ENCODE assay signal across 8 cellular contexts in genomic region chr5:78361226-78361993, GRCh38.
DNase-seq lines count a peak whose midpoint lies in the region; ATAC-seq and TF ChIP-seq lines count a peak whose summit lies in the region.

No MANE protein-coding gene starts in this region.

- H3K4me1 Mint-ChIP-seq in stimulated activated naive CD8-positive, alpha-beta T cell treated with anti-CD3 and anti-CD28 coated beads, Interleukin-15, amount 100 ng/mL, for 72 hours = peaks cover 51% of the 10 kb centered on the region

- TF ChIP-seq CTCF in choroid plexus epithelial cell (conservative IDR thresholded peaks at IDR 0.05; ENCODE audit: low read depth, low read length) = peak; percentile 49

- H3K27me3 Mint-ChIP-seq in stimulated activated naive CD8-positive, alpha-beta T cell treated with anti-CD3 and anti-CD28 coated beads, Interleukin-15, amount 100 ng/mL, for 72 hours = no peaks in the 10 kb centered on the region

- H3K4me3 Mint-ChIP-seq in stimulated activated naive CD8-positive, alpha-beta T cell treated with anti-CD3 and anti-CD28 coated beads, Interleukin-15, amount 100 ng/mL, for 72 hours = peak overlapping the region; percentile 94 to 98

- DNase-seq in NCI-H82 (lab: John Stamatoyannopoulos, UW) = peak; percentile 76
- no peak for DNase-seq in NCI-H82 treated with DMSO at 0.1 percent for 48 hours (lab: John Stamatoyannopoulos, UW; ENCODE audit: unreplicated experiment)
- DNase-seq in Kasumi-1 (lab: John Stamatoyannopoulos, UW) = peak; percentile 88 to 90
- peak; percentile 69 for DNase-seq in RPMI8226
- peak; percentile 63 for DNase-seq in choroid plexus epithelial cell (ENCODE audit: low read depth)
- DNase-seq in left kidney (ENCODE audit: low read depth, low spot score) = peak; percentile 76
- DNase-seq in stimulated activated naive CD8-positive, alpha-beta T cell treated with anti-CD3 and anti-CD28 coated beads, Interleukin-15, amount 100 ng/mL, for 72 hours = no peak

- H3K27ac Mint-ChIP-seq in stimulated activated naive CD8-positive, alpha-beta T cell treated with anti-CD3 and anti-CD28 coated beads, Interleukin-15, amount 100 ng/mL, for 72 hours = peak overlapping the region; percentile 93 to 99

- H3K9me3 Mint-ChIP-seq in stimulated activated naive CD8-positive, alpha-beta T cell treated with anti-CD3 and anti-CD28 coated beads, Interleukin-15, amount 100 ng/mL, for 72 hours = no peaks in the 10 kb centered on the region

- peak overlapping the region; percentile 97 for H3K4me3 ChIP-seq in choroid plexus epithelial cell (ENCODE audit: low read depth, low read length)

- no peak for ATAC-seq in stimulated activated naive CD8-positive, alpha-beta T cell treated with anti-CD3 and anti-CD28 coated beads, Interleukin-15, amount 100 ng/mL, for 72 hours
- ATAC-seq in HG03460 (IDR thresholded peaks at IDR 0.05; ENCODE audit: unreplicated experiment) = no peak

Comparison
In these comparisons a context has a peak if more than half of its experiments do, and no peak if none do; other contexts are left out.
1. DNase-seq: peak in NCI-H82 (single experiment), Kasumi-1 (2 of 2), RPMI8226 (single experiment), choroid plexus epithelial cell (single experiment) and left kidney (single experiment); none in NCI-H82 treated with DMSO at 0.1 percent for 48 hours (single experiment) and stimulated activated naive CD8-positive, alpha-beta T cell treated with anti-CD3 and anti-CD28 coated beads, Interleukin-15, amount 100 ng/mL, for 72 hours (0 of 2).